In genomic region chr6:43250992-43251373, GRCh38 we compare ENCODE assay signal across 15 cellular contexts. TPM values are rescaled to one million over a fixed set of nuclear protein-coding genes. Genes with fewer than 3 reads are reported as not detected.
DNase-seq lines count a peak whose midpoint lies in the region; ATAC-seq and TF ChIP-seq lines count a peak whose summit lies in the region.
"Had no signal": no experiment of that assay in that cellular context is flagged by ENCODE, and none has a peak within 500 bp of the region (broad histone marks: within the 10 kb centered on the region; RNA-seq: fewer than 3 reads in every experiment).

No MANE protein-coding gene starts in this region.

- peak; percentile 45 for DNase-seq in DMS153 treated with DMSO at 0.1 percent for 48 hours (lab: John Stamatoyannopoulos, UW; ENCODE audit: unreplicated experiment)
- DNase-seq in HAP-1 (ENCODE audit: low spot score in 2 of 2): peak; percentile 31 to 69
- no peak for DNase-seq in RWPE2 (ENCODE audit: low spot score)
- DNase-seq in activated T-cell treated with anti-CD3 and anti-CD28 coated beads, Interleukin-2, amount 50 U/mL, for 1 hour: no peak
- no peak for DNase-seq in superior temporal gyrus (ENCODE audit: extremely low spot score)
- no peak for DNase-seq in CD14-positive monocyte (ENCODE audit: low spot score)
- DNase-seq: activated T-cell treated with anti-CD3 and anti-CD28 coated beads, Interleukin-2, amount 50 U/mL, for 48 hours; Karpas-422; NCI-H226; SHP77 had no signal

- H3K9me3 Mint-ChIP-seq in nephron (no peaks in the 10 kb centered on the region), CD14-positive monocyte (peaks cover 0 to 6% (median 0%) of the 10 kb centered on the region in 7 donors)
- H3K9me3 Mint-ChIP-seq: memory B cell had no signal

- H3K27me3 ChIP-seq in HAP-1 (ENCODE audit: low read depth): peaks cover 3% of the 10 kb centered on the region; the same call in 1 of the 2 replicates
- H3K27me3 ChIP-seq in RWPE2 (ENCODE audit: insufficient read depth, poor library complexity, severe bottlenecking): peaks cover 4% of the 10 kb centered on the region

- H3K27ac ChIP-seq in RWPE2 (ENCODE audit: poor library complexity, severe bottlenecking): no peak overlapping the region
- H3K27ac ChIP-seq: breast epithelium, psoas muscle had no signal

- H3K36me3 ChIP-seq in HAP-1 (replicated peaks): no peaks in the 10 kb centered on the region
- H3K36me3 ChIP-seq in RWPE2 (ENCODE audit: low read depth): no peaks in the 10 kb centered on the region
- H3K36me3 ChIP-seq: breast epithelium had no signal

- intact Hi-C loops in CD14-positive monocyte (cut with micrococcal nuclease): no loop called here

- in situ Hi-C loops in HAP-1 (cut with MboI; ENCODE audit: low sequenced_read_pairs): no loop called here

- H3K36me3 Mint-ChIP-seq in nephron (ENCODE audit: low read depth) (no peaks in the 10 kb centered on the region), CD14-positive monocyte (no peaks in the 10 kb centered on the region)
- H3K36me3 Mint-ChIP-seq: memory B cell had no signal

- H3K4me3 Mint-ChIP-seq in nephron (peak overlapping the region; percentile 11 to 47 (median 13)), CD14-positive monocyte (peak overlapping the region in 1 of 2 donors; percentile 78)
- H3K4me3 Mint-ChIP-seq: memory B cell had no signal

- H3K27ac Mint-ChIP-seq in nephron: peak overlapping the region in 2 of 3 experiments; percentile 13 to 56
- no peak overlapping the region for H3K27ac Mint-ChIP-seq in CD14-positive monocyte

- no peaks in the 10 kb centered on the region for H3K9me3 ChIP-seq in HAP-1
- H3K9me3 ChIP-seq in RWPE2 (ENCODE audit: severe bottlenecking): no peaks in the 10 kb centered on the region
- H3K9me3 ChIP-seq: breast epithelium, psoas muscle had no signal

- H3K4me1 Mint-ChIP-seq in nephron (peaks cover 25% of the 10 kb centered on the region), CD14-positive monocyte (peaks cover 26% of the 10 kb centered on the region)

- H3K4me3 ChIP-seq in HAP-1: no peak overlapping the region
- no peak overlapping the region for H3K4me3 ChIP-seq in RWPE2 (ENCODE audit: severe bottlenecking)
- H3K4me3 ChIP-seq: breast epithelium, psoas muscle had no signal

- peaks cover 17% of the 10 kb centered on the region for H3K4me1 ChIP-seq in HAP-1
- no peaks in the 10 kb centered on the region for H3K4me1 ChIP-seq in RWPE2 (ENCODE audit: insufficient read depth, poor library complexity, severe bottlenecking)
- H3K4me1 ChIP-seq: breast epithelium, psoas muscle had no signal

- TF ChIP-seq CTCF in RWPE2 (IDR thresholded peaks at IDR 0.05; ENCODE audit: poor library complexity, severe bottlenecking) (no peak), nephron (IDR thresholded peaks at IDR 0.05; ENCODE audit: unreplicated experiment in 3 of 3) (no peak), CD14-positive monocyte (IDR thresholded peaks at IDR 0.05) (no peak)

- H3K27me3 Mint-ChIP-seq in nephron (ENCODE audit: low read depth) (peaks cover 34% of the 10 kb centered on the region), CD14-positive monocyte (ENCODE audit: low read depth in 3 of 3) (peaks cover 38 to 62% (median 60%) of the 10 kb centered on the region in 3 donors)

- ATAC-seq in RWPE2 (ENCODE audit: low read depth) (peak; percentile 57; the same call in 2 of the 3 replicates), HG02623 (IDR thresholded peaks at IDR 0.05; ENCODE audit: unreplicated experiment) (no peak)
- ATAC-seq: psoas muscle had no signal

RNA-seq across cellular contexts. Expression of gene TTBK1, which starts 7.7 kb away (rescaled TPM):
- not detected for polyA plus RNA-seq in CD14-positive monocyte

RNA-seq across cellular contexts. Expression of gene DNPH1, which starts 21.7 kb away (rescaled TPM):
- 10 to 100 TPM; 42.7 to 55.4 TPM for polyA plus RNA-seq in CD14-positive monocyte

RNA-seq across cellular contexts. Expression of gene SLC22A7, which starts 47.1 kb away (rescaled TPM):
- polyA plus RNA-seq in CD14-positive monocyte: not detected
- polyA plus RNA-seq: psoas muscle had no signal

RNA-seq across cellular contexts. Expression of gene CRIP3, which starts 57.6 kb away (rescaled TPM):
- polyA plus RNA-seq in CD14-positive monocyte: 1 to 10 TPM; 1.2 to 1.6 TPM

Comparison
In these comparisons a context has a peak if more than half of its experiments do, and no peak if none do; other contexts are left out.
1. DNase-seq: peak in DMS153 treated with DMSO at 0.1 percent for 48 hours (single experiment) and HAP-1 (2 of 2); none in RWPE2 (single experiment), activated T-cell treated with anti-CD3 and anti-CD28 coated beads, Interleukin-2, amount 50 U/mL, for 1 hour (single experiment), superior temporal gyrus (single experiment) and CD14-positive monocyte (single experiment).
2. H3K27ac Mint-ChIP-seq: peak in nephron (2 of 3); none in CD14-positive monocyte (0 of 7).